10 cellular contexts compared by ENCODE assay signal in the genomic region with DNA sequence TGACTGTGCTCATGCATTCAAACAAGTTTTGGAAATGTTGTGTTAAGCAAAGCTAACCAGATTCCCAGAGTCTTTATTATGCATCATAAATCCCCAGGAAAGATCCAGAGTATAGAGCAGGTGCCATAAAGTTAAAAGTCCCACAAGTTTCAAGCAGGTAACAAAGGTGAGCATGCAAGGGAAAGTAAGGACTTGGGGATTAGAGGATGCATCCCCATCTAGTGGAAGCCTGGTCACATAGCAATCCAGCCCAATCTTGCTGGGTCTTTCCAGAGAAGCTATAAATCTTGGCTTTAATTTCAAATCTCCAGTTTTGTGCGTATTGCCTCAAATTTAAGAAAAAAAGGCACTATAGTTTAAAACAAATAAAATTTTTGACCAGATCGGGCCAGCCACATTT.
A peak's percentile ranks its signal among the peaks of the same experiment; 100 is the strongest.
DNase-seq lines count a peak whose midpoint lies in the region; ATAC-seq and TF ChIP-seq lines count a peak whose summit lies in the region.
"Had no signal": no experiment of that assay in that cellular context is flagged by ENCODE, and none has a peak within 500 bp of the region (broad histone marks: within the 10 kb centered on the region; RNA-seq: fewer than 3 reads in every experiment).

No MANE protein-coding gene starts in this region.

- H3K27ac ChIP-seq in VCaP, result no peak overlapping the region
- H3K27ac ChIP-seq: SJCRH30 had no signal

- no peak for ATAC-seq in HG03196 (IDR thresholded peaks at IDR 0.05; ENCODE audit: unreplicated experiment)
- ATAC-seq: activated T-cell treated with anti-CD3 and anti-CD28 coated beads, Interleukin-2, amount 50 U/mL, for 4 hours had no signal

- peak; percentile 91 for TF ChIP-seq CTCF in VCaP (conservative IDR thresholded peaks at IDR 0.05)

- DNase-seq in D341Med (ENCODE audit: low spot score) (peak; percentile 55), HuH-7 (ENCODE audit: low spot score) (peak; percentile 56), left kidney (ENCODE audit: low read depth, low spot score) (peak; percentile 44), OCI-M2 (lab: John Stamatoyannopoulos, UW; ENCODE audit: unreplicated experiment) (no peak), NCI-H774 (lab: John Stamatoyannopoulos, UW) (no peak), DMS153 treated with DMSO at 0.1 percent for 48 hours (lab: John Stamatoyannopoulos, UW; ENCODE audit: unreplicated experiment) (no peak)
- DNase-seq: activated T-cell treated with anti-CD3 and anti-CD28 coated beads, Interleukin-2, amount 50 U/mL, for 4 hours had no signal

Comparison
In these comparisons a context has a peak if more than half of its experiments do, and no peak if none do; other contexts are left out.
1. DNase-seq: peak in D341Med (single experiment), HuH-7 (single experiment) and left kidney (single experiment); none in OCI-M2 (single experiment), NCI-H774 (single experiment) and DMS153 treated with DMSO at 0.1 percent for 48 hours (single experiment).